Comparison of ENCODE assay signal across 1 cellular context in genomic region chr3:5011555-5012256, GRCh38.
TF ChIP-seq lines count a peak whose summit lies in the region.

No MANE protein-coding gene starts in this region.

TF ChIP-seq in K562, 482 proteins besides CTCF, POLR2A, EP300 and RAD21 (continued from another document and continues in another):
- no peak for TF ChIP-seq ARID3B (CRISPR knock-in tag; IDR thresholded peaks at IDR 0.05; ENCODE audit: borderline replicate concordance)
- no peak for TF ChIP-seq PURB (CRISPR knock-in tag; IDR thresholded peaks at IDR 0.05; ENCODE audit: low read depth)
- no peak for TF ChIP-seq KAT2B (IDR thresholded peaks at IDR 0.05; ENCODE audit: low read depth, low read length)
- TF ChIP-seq SMAD4 (CRISPR knock-in tag; conservative IDR thresholded peaks at IDR 0.05): peak; percentile 83; the same call in 1 of the 2 replicates
- no peak for TF ChIP-seq ZNF75A (CRISPR knock-in tag; IDR thresholded peaks at IDR 0.05)
- peak; percentile 74 for TF ChIP-seq TEAD4 (IDR thresholded peaks at IDR 0.05; ENCODE audit: low read length)
- no peak for TF ChIP-seq TEAD4 (CRISPR knock-in tag; IDR thresholded peaks at IDR 0.05; ENCODE audit: borderline replicate concordance)
- no peak for TF ChIP-seq FOS (IDR thresholded peaks at IDR 0.05; ENCODE audit: extremely low read depth, insufficient read length)
- no peak for TF ChIP-seq HCFC1 (IDR thresholded peaks at IDR 0.05; ENCODE audit: low read depth, low read length)
- no peak for TF ChIP-seq PRMT5 (CRISPR knock-in tag; IDR thresholded peaks at IDR 0.05)
- peak; percentile 77 for TF ChIP-seq SMARCA5 (IDR thresholded peaks at IDR 0.05)
- TF ChIP-seq GATA2 (CRISPR knock-in tag; IDR thresholded peaks at IDR 0.05): peak; percentile 3; the same call in 1 of the 2 replicates
- no peak for TF ChIP-seq AFF4 (CRISPR knock-in tag; IDR thresholded peaks at IDR 0.05)
- TF ChIP-seq POU5F1 (IDR thresholded peaks at IDR 0.05; ENCODE audit: borderline replicate concordance, low read depth, low read length, partially characterized antibody): no peak
- no peak; the same call in 1 of the 2 replicates for TF ChIP-seq TOE1 (IDR thresholded peaks at IDR 0.05; ENCODE audit: borderline replicate concordance)
- TF ChIP-seq TOE1 (CRISPR knock-in tag; IDR thresholded peaks at IDR 0.05; ENCODE audit: borderline replicate concordance, low read depth): no peak
- TF ChIP-seq E2F1 (CRISPR knock-in tag; IDR thresholded peaks at IDR 0.05): 0 out of 2 replicates have a peak, but pooled peaks have one; percentile 6
- no peak for TF ChIP-seq USF1 (CRISPR knock-in tag; IDR thresholded peaks at IDR 0.05)
- 0 out of 2 replicates have a peak, but pooled peaks have one; percentile 13 for TF ChIP-seq ZBTB9 (CRISPR knock-in tag; IDR thresholded peaks at IDR 0.05)
- no peak for TF ChIP-seq NFATC3 (IDR thresholded peaks at IDR 0.05)
- TF ChIP-seq POLR2AphosphoS2 (IDR thresholded peaks at IDR 0.05; ENCODE audit: low read length): no peak
- no peak for TF ChIP-seq ZNF551 (CRISPR knock-in tag; IDR thresholded peaks at IDR 0.05)
- no peak for TF ChIP-seq SNIP1 (IDR thresholded peaks at IDR 0.05; ENCODE audit: low read depth)
- peak in 1 of 2 experiments; percentile 76; a peak in 3 of 4 replicates for TF ChIP-seq RCOR1 (IDR thresholded peaks at IDR 0.05; ENCODE audit: borderline replicate concordance in 1 of 2, low read depth in 2 of 2, low read length in 2 of 2)
- peak; percentile 66; the same call in 1 of the 2 replicates for TF ChIP-seq L3MBTL2 (IDR thresholded peaks at IDR 0.05)
- no peak for TF ChIP-seq ZBTB34 (CRISPR knock-in tag; IDR thresholded peaks at IDR 0.05)
- no peak for TF ChIP-seq RBM22 (IDR thresholded peaks at IDR 0.05; ENCODE audit: low read depth, low read length, poor library complexity, severe bottlenecking)
- TF ChIP-seq CREB1 (IDR thresholded peaks at IDR 0.05): peak; percentile 55
- TF ChIP-seq CREB1 (CRISPR knock-in tag; IDR thresholded peaks at IDR 0.05): no peak
- no peak for TF ChIP-seq ZNF79 (CRISPR knock-in tag; IDR thresholded peaks at IDR 0.05; ENCODE audit: low read depth)
- TF ChIP-seq SPI1 (IDR thresholded peaks at IDR 0.05; ENCODE audit: borderline replicate concordance, low read depth, low read length): peak; percentile 58
- no peak for TF ChIP-seq ZFP1 (CRISPR knock-in tag; IDR thresholded peaks at IDR 0.05)
- 0 out of 4 replicates have a peak, but pooled peaks of 1 of the 2 experiments have one; percentile 17 for TF ChIP-seq ARNT (IDR thresholded peaks at IDR 0.05)
- no peak for TF ChIP-seq POLR2B (IDR thresholded peaks at IDR 0.05; ENCODE audit: low read depth, partially characterized antibody)
- no peak for TF ChIP-seq NRF1 (conservative IDR thresholded peaks at IDR 0.05 in 1 of 2, IDR thresholded peaks at IDR 0.05 in 1 of 2)
- no peak for TF ChIP-seq CHD1 (IDR thresholded peaks at IDR 0.05; ENCODE audit: low read length)
- TF ChIP-seq PTBP1 (IDR thresholded peaks at IDR 0.05; ENCODE audit: low read depth, low read length): no peak
- TF ChIP-seq ZNF324 (CRISPR knock-in tag; IDR thresholded peaks at IDR 0.05): no peak
- TF ChIP-seq KAT7 (CRISPR knock-in tag; IDR thresholded peaks at IDR 0.05; ENCODE audit: borderline replicate concordance): no peak
- no peak for TF ChIP-seq MAFK (IDR thresholded peaks at IDR 0.05; ENCODE audit: low read length)
- TF ChIP-seq FOXJ3 (CRISPR knock-in tag; IDR thresholded peaks at IDR 0.05): no peak
- no peak for TF ChIP-seq RB1 (IDR thresholded peaks at IDR 0.05; ENCODE audit: low read depth)
- TF ChIP-seq ZNF449 (CRISPR knock-in tag; IDR thresholded peaks at IDR 0.05): 0 out of 2 replicates have a peak, but pooled peaks have one; percentile 9
- TF ChIP-seq ERF (CRISPR knock-in tag; IDR thresholded peaks at IDR 0.05): peak; percentile 64; the same call in 1 of the 2 replicates
- TF ChIP-seq SRSF1 (IDR thresholded peaks at IDR 0.05; ENCODE audit: low read depth, low read length): no peak
- TF ChIP-seq VEZF1 (CRISPR knock-in tag; IDR thresholded peaks at IDR 0.05): peak; percentile 52
- TF ChIP-seq U2AF2 (optimal IDR thresholded peaks at IDR 0.05; ENCODE audit: low read depth, low read length): no peak
- no peak for TF ChIP-seq ZBTB49 (CRISPR knock-in tag; IDR thresholded peaks at IDR 0.05; ENCODE audit: borderline replicate concordance)
- no peak for TF ChIP-seq ZBTB8A (IDR thresholded peaks at IDR 0.05; ENCODE audit: partially characterized antibody)
- peak in 1 of 2 experiments; percentile 33 for TF ChIP-seq E2F6 (IDR thresholded peaks at IDR 0.05; ENCODE audit: borderline replicate concordance in 1 of 2, extremely low read depth in 1 of 2, insufficient read depth in 1 of 2, insufficient read length in 1 of 2, low read depth in 1 of 2, low read length in 1 of 2, poor library complexity in 1 of 2, severe bottlenecking in 1 of 2)
- no peak for TF ChIP-seq MECOM (CRISPR knock-in tag; IDR thresholded peaks at IDR 0.05)
- no peak for TF ChIP-seq TRIM28 (IDR thresholded peaks at IDR 0.05)
- no peak for TF ChIP-seq ZNF717 (CRISPR knock-in tag; IDR thresholded peaks at IDR 0.05)
- TF ChIP-seq SMARCA4 (IDR thresholded peaks at IDR 0.05): peak; percentile 81
- no peak for TF ChIP-seq ZNF445 (CRISPR knock-in tag; IDR thresholded peaks at IDR 0.05; ENCODE audit: low read depth)
